Comparison of ENCODE assay signal across 8 cellular contexts in the genomic region with DNA sequence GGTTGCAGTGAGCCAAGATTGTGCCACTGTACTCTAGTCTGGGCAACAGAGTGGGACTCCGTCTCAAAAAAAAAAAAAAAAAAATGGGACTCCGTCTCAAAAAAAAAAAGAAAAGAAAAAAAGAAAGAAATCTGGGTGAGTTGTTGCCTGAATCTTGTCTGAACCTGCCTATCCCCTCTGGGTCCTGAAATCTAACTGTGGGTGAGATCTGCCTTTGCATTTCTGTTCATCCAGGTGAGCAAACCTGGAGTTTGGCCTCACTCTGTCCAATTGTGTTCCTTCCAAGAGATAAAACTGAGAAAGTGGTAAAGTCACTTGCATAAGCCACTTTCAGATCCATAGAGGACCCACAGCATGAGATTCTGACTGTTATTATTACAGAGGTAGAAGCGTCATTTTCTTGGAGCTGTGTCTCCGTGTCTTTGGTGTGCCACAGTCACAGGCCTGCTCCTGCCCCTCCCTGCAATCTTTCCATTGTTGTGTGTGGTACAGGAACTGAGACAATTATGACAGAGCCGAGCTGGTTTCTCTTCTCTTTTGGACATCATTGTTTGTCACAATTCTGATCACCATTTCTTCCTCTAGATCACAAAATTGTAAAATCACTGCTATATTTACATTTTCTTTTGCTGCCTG.
A peak's percentile ranks its signal among the peaks of the same experiment; 100 is the strongest.
DNase-seq lines count a peak whose midpoint lies in the region; ATAC-seq and TF ChIP-seq lines count a peak whose summit lies in the region.

No MANE protein-coding gene starts in this region.

- no peaks in the 10 kb centered on the region for H3K4me1 ChIP-seq in MM.1S (ENCODE audit: low read length)

- TF ChIP-seq CTCF in MM.1S (IDR thresholded peaks at IDR 0.05; ENCODE audit: low read length): no peak

- no peaks in the 10 kb centered on the region for H3K79me2 ChIP-seq in MM.1S (ENCODE audit: low read length)

- ATAC-seq in HG02981 (IDR thresholded peaks at IDR 0.05; ENCODE audit: unreplicated experiment): peak; percentile 96
- ATAC-seq in left cardiac atrium: peak; percentile 76 to 80

- H3K36me3 ChIP-seq in H7 (replicated peaks; ENCODE audit: control insufficient read depth, insufficient read depth, low read length): no peaks in the 10 kb centered on the region
- no peaks in the 10 kb centered on the region for H3K36me3 ChIP-seq in MM.1S (replicated peaks; ENCODE audit: insufficient read depth, low read length)

- DNase-seq in GM19238 (ENCODE audit: insufficient read length, low spot score) (peak; percentile 5), left cardiac atrium (peak; percentile 36), H7 (no peak), ureter (ENCODE audit: low spot score) (no peak), MM.1S (no peak)
- DNase-seq in activated CD4-positive, alpha-beta T cell treated with anti-CD3 and anti-CD28 coated beads for 48 hours: peak; percentile 71
- DNase-seq in stimulated activated CD4-positive, alpha-beta T cell treated with anti-CD3 and anti-CD28 coated beads, TNF-alpha, amount 100 ng/mL, for 4 hours (ENCODE audit: low read depth in 3 of 3): peak in 2 of 3 experiments; percentile 11 to 36

- H3K4me2 ChIP-seq in MM.1S (ENCODE audit: low read depth, low read length): no peak overlapping the region

- H3K27ac ChIP-seq in MM.1S (ENCODE audit: low read length): no peak overlapping the region

- H3K4me3 ChIP-seq in H7 (ENCODE audit: insufficient read depth, low read depth, low read length): no peak overlapping the region
- no peak overlapping the region for H3K4me3 ChIP-seq in MM.1S (ENCODE audit: low read length)

- no peaks in the 10 kb centered on the region for H3F3A ChIP-seq in MM.1S (ENCODE audit: insufficient read depth, low read length)

- no peaks in the 10 kb centered on the region for H3K9me3 ChIP-seq in MM.1S (replicated peaks; ENCODE audit: insufficient read depth, low read length)

- intact Hi-C loops in left cardiac atrium (cut with DNase I): no loop called here

- no peaks in the 10 kb centered on the region for H3K9me2 ChIP-seq in MM.1S (replicated peaks; ENCODE audit: insufficient read depth, low read length)

- no peak overlapping the region for H2AFZ ChIP-seq in MM.1S (ENCODE audit: low read length)

- H3K27me3 ChIP-seq in H7 (ENCODE audit: control insufficient read depth, insufficient read depth, low read length) (no peaks in the 10 kb centered on the region), MM.1S (replicated peaks; ENCODE audit: insufficient read depth, low read length) (no peaks in the 10 kb centered on the region)

- H3K9ac ChIP-seq in MM.1S (ENCODE audit: low read length): no peak overlapping the region

- H4K20me1 ChIP-seq in MM.1S (ENCODE audit: insufficient read depth, low read length): no peaks in the 10 kb centered on the region

Comparison
In these comparisons a context has a peak if more than half of its experiments do, and no peak if none do; other contexts are left out.
1. DNase-seq: peak in GM19238 (single experiment), activated CD4-positive, alpha-beta T cell treated with anti-CD3 and anti-CD28 coated beads for 48 hours (single experiment), left cardiac atrium (single experiment) and stimulated activated CD4-positive, alpha-beta T cell treated with anti-CD3 and anti-CD28 coated beads, TNF-alpha, amount 100 ng/mL, for 4 hours (2 of 3); none in H7 (single experiment), ureter (single experiment) and MM.1S (single experiment).